In the genomic region with DNA sequence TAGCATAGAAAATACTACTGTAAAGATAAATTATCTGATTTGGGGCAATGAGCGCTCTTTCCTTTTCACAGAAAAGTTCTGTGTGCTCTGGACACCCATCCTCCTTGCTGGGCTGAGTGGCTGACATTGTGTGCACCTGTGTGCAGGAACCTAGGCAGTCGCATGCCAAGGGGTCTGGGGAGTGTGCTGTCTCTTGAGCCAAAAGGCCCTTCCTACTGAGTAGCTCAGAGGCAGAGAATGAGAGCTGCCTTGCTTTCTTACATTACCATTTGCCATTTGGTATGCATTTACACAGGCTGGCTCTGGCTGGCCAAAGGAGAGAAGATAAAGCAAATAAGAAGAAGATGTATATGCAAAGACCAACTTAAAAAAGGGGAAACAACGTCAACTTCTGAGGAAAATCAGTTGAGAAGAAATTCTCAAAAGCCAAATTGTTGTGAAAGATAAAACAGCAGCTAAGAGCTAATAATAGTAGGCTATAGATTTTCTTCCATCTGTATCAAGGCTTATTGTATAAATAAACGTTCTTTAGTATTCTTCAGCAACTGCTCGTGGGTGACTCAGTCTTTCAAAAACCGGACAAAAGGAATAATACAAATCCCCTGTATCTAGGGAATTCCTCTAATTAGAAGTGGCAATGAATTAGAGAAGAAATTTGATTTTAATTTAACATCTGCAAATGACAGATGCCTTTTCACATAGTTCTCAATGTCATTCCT, we compare ENCODE assay signal across 12 cellular contexts.
DNase-seq lines count a peak whose midpoint lies in the region; ATAC-seq and TF ChIP-seq lines count a peak whose summit lies in the region.
"Had no signal": no experiment of that assay in that cellular context is flagged by ENCODE, and none has a peak within 500 bp of the region (broad histone marks: within the 10 kb centered on the region; RNA-seq: fewer than 3 reads in every experiment).

No MANE protein-coding gene starts in this region.

- H3K27me3 ChIP-seq in AG04450 (ENCODE audit: control insufficient read depth, insufficient read depth, low read length) = no peaks in the 10 kb centered on the region
- H3K27me3 ChIP-seq in OCI-LY3 (ENCODE audit: low read depth, low read length) = no peaks in the 10 kb centered on the region

- H3K4me1 ChIP-seq in OCI-LY3 (ENCODE audit: low read length) = peaks cover 37% of the 10 kb centered on the region

- POLR2A ChIA-PET in AG04450 (lab: Yijun Ruan, JAX) = interaction anchor here (0.6 to 1.2 kb wide), 2 partner anchors 60 to 97 kb away, joined by 3 read pairs; no protein-coding TSS in a partner anchor

- H3K4me1 Mint-ChIP-seq in mesothelial cell of epicardium = no peaks in the 10 kb centered on the region
- H3K4me1 Mint-ChIP-seq: CD14-positive monocyte had no signal

- peaks cover 10% of the 10 kb centered on the region for H3K9me3 Mint-ChIP-seq in mesothelial cell of epicardium
- H3K9me3 Mint-ChIP-seq: activated CD4-positive, alpha-beta T cell treated with anti-CD3 and anti-CD28 coated beads, Interleukin-2, amount 10 ng/mL, durations not matched to agents 7 days and 5 days had no signal

- no peak overlapping the region for H3K27ac Mint-ChIP-seq in mesothelial cell of epicardium
- H3K27ac Mint-ChIP-seq: activated CD4-positive, alpha-beta T cell treated with anti-CD3 and anti-CD28 coated beads, Interleukin-2, amount 10 ng/mL, durations not matched to agents 7 days and 5 days; memory B cell had no signal

- TF ChIP-seq CTCF in AG04450 (IDR thresholded peaks at IDR 0.05; ENCODE audit: low read depth, low read length) (no peak), OCI-LY3 (IDR thresholded peaks at IDR 0.05; ENCODE audit: low read depth, low read length) (no peak), mesothelial cell of epicardium (IDR thresholded peaks at IDR 0.05; ENCODE audit: unreplicated experiment) (no peak)

- peak; percentile 55 for ATAC-seq in GM18868 (IDR thresholded peaks at IDR 0.05; ENCODE audit: unreplicated experiment)
- peak; percentile 24 for ATAC-seq in HG02759 (IDR thresholded peaks at IDR 0.05; ENCODE audit: unreplicated experiment)
- no peak for ATAC-seq in GM19467 (IDR thresholded peaks at IDR 0.05; ENCODE audit: unreplicated experiment)

- CTCF ChIA-PET in AG04450 (lab: Charles Lee) = no interaction called here

- peaks cover 20% of the 10 kb centered on the region for H3K36me3 Mint-ChIP-seq in mesothelial cell of epicardium

- H3K4me3 ChIP-seq in AG04450 (ENCODE audit: low read depth, low read length) = peak overlapping the region; percentile 8; the same call in 1 of the 2 replicates
- H3K4me3 ChIP-seq in OCI-LY3 (ENCODE audit: low read length) = peak overlapping the region; percentile 44

- H3K9ac ChIP-seq in OCI-LY3 (ENCODE audit: low read length) = peak overlapping the region; percentile 18; the same call in 1 of the 2 replicates

- H3K27me3 Mint-ChIP-seq in mesothelial cell of epicardium (ENCODE audit: low read depth) = no peaks in the 10 kb centered on the region
- H3K27me3 Mint-ChIP-seq: activated CD4-positive, alpha-beta T cell treated with anti-CD3 and anti-CD28 coated beads, Interleukin-2, amount 10 ng/mL, durations not matched to agents 7 days and 5 days; memory B cell had no signal

- no peaks in the 10 kb centered on the region for H4K20me1 ChIP-seq in OCI-LY3 (ENCODE audit: insufficient read depth, low read length)

- H3K27ac ChIP-seq in AG04450 (ENCODE audit: low read depth, low read length) = peak overlapping the region; percentile 83
- H3K27ac ChIP-seq in OCI-LY3 (ENCODE audit: low read length) = peak overlapping the region; percentile 55

- H3K9me3 ChIP-seq in AG04450 (ENCODE audit: control insufficient read depth, insufficient read depth, low read length) (no peaks in the 10 kb centered on the region), OCI-LY3 (ENCODE audit: insufficient read depth, low read length) (no peaks in the 10 kb centered on the region)

- H3K4me3 Mint-ChIP-seq in mesothelial cell of epicardium = no peak overlapping the region
- H3K4me3 Mint-ChIP-seq: activated CD4-positive, alpha-beta T cell treated with anti-CD3 and anti-CD28 coated beads, Interleukin-2, amount 10 ng/mL, durations not matched to agents 7 days and 5 days; CD14-positive monocyte; memory B cell had no signal

- H3K36me3 ChIP-seq in OCI-LY3 (replicated peaks; ENCODE audit: low read depth, low read length) = peaks cover 4% of the 10 kb centered on the region

- H3K4me2 ChIP-seq in OCI-LY3 (ENCODE audit: low read length) = peak overlapping the region; percentile 70

- DNase-seq in AG04450 (ENCODE audit: low read depth, low spot score) = no peak
- DNase-seq in Ammon's horn (ENCODE audit: low spot score) = no peak
- no peak for DNase-seq in AG08396 (ENCODE audit: low spot score)
- no peak for DNase-seq in mesothelial cell of epicardium (ENCODE audit: low spot score in 2 of 2, unreplicated experiment in 2 of 2)
- DNase-seq: activated CD4-positive, alpha-beta T cell treated with anti-CD3 and anti-CD28 coated beads, Interleukin-2, amount 10 ng/mL, durations not matched to agents 7 days and 5 days; NCI-H1417 had no signal

- no peaks in the 10 kb centered on the region for H3K79me2 ChIP-seq in OCI-LY3 (ENCODE audit: low read length)

- no peak overlapping the region for H2AFZ ChIP-seq in OCI-LY3 (ENCODE audit: low read depth, low read length)
